Comparison of ENCODE assay signal across 12 cellular contexts in the genomic region with DNA sequence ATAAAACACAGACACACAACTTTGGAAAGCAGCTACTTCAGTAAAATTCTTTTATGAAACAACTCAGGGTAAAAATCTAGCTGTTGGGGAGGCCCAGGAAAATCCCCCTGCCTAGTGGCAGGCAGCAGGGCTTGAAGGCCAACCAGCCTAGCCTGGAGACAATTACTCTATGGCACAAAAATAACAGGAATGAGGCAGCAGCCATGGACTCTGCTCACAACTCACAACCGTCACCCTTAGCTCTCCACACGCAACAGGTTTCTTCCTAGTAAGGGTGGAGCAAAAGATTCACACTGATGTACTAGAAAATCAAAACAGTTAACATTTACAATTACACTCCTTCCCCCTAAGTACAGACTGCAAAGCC. TPM values are rescaled to one million over a fixed set of nuclear protein-coding genes. Genes with fewer than 3 reads are reported as not detected.
DNase-seq lines count a peak whose midpoint lies in the region; ATAC-seq and TF ChIP-seq lines count a peak whose summit lies in the region.
"Had no signal": no experiment of that assay in that cellular context is flagged by ENCODE, and none has a peak within 500 bp of the region (broad histone marks: within the 10 kb centered on the region; RNA-seq: fewer than 3 reads in every experiment).

No MANE protein-coding gene starts in this region.

- no peaks in the 10 kb centered on the region for H3K79me2 ChIP-seq in fibroblast of lung (ENCODE audit: control insufficient read depth, insufficient read depth, low read length)

- H3K4me1 ChIP-seq in Peyer's patch: peaks cover 0 to 34% (median 6%) of the 10 kb centered on the region in 4 donors
- peaks cover 16% of the 10 kb centered on the region for H3K4me1 ChIP-seq in fibroblast of lung (ENCODE audit: control insufficient read depth, extremely low read depth, insufficient read depth, low read length)

- H3K27me3 ChIP-seq in Peyer's patch: no peaks in the 10 kb centered on the region
- H3K27me3 ChIP-seq in fibroblast of lung (ENCODE audit: control insufficient read depth, insufficient read depth, low read length): no peaks in the 10 kb centered on the region

- H3K27me3 Mint-ChIP-seq in osteocyte (ENCODE audit: unreplicated experiment): no peaks in the 10 kb centered on the region

- no peaks in the 10 kb centered on the region for H4K20me1 ChIP-seq in fibroblast of lung (ENCODE audit: control insufficient read depth, extremely low read depth, insufficient read depth, low read length)

- H3K4me3 Mint-ChIP-seq in osteocyte (ENCODE audit: unreplicated experiment): no peak overlapping the region

- H3K36me3 Mint-ChIP-seq in osteocyte (ENCODE audit: unreplicated experiment): peaks cover 18% of the 10 kb centered on the region

- peak overlapping the region; percentile 4 for H3K4me2 ChIP-seq in fibroblast of lung (ENCODE audit: extremely low read depth, insufficient read depth, low read length)

- no peaks in the 10 kb centered on the region for H3K9me3 Mint-ChIP-seq in osteocyte (ENCODE audit: unreplicated experiment)

- no peaks in the 10 kb centered on the region for H3K9me3 ChIP-seq in Peyer's patch
- no peaks in the 10 kb centered on the region for H3K9me3 ChIP-seq in fibroblast of lung (ENCODE audit: control insufficient read depth, insufficient read depth, low read depth, low read length)

- no peak for TF ChIP-seq POLR2A in Peyer's patch (IDR thresholded peaks at IDR 0.05)

- H3K27ac ChIP-seq in Peyer's patch: peak overlapping the region; percentile 21 to 89 (median 70)
- peak overlapping the region; percentile 18 for H3K27ac ChIP-seq in fibroblast of lung (ENCODE audit: insufficient read depth, low read length)

- peaks cover 0 to 21% (median 2%) of the 10 kb centered on the region in 3 donors for H3K36me3 ChIP-seq in Peyer's patch
- no peaks in the 10 kb centered on the region for H3K36me3 ChIP-seq in fibroblast of lung (ENCODE audit: control insufficient read depth, insufficient read depth, low read length)

- TF ChIP-seq CTCF in AG09319 (IDR thresholded peaks at IDR 0.05; ENCODE audit: low read depth, low read length) (no peak), Peyer's patch (IDR thresholded peaks at IDR 0.05) (no peak), fibroblast of lung (conservative IDR thresholded peaks at IDR 0.05 in 1 of 2, IDR thresholded peaks at IDR 0.05 in 1 of 2; ENCODE audit: low read depth in 1 of 2, low read length in 2 of 2) (no peak), osteocyte (IDR thresholded peaks at IDR 0.05) (no peak)

- H3K27ac Mint-ChIP-seq in osteocyte (ENCODE audit: unreplicated experiment): peak overlapping the region; percentile 77

- H3K4me1 Mint-ChIP-seq in osteocyte (ENCODE audit: unreplicated experiment): peaks cover 26% of the 10 kb centered on the region

- no peak overlapping the region for H2AFZ ChIP-seq in fibroblast of lung (ENCODE audit: low read length)

- DNase-seq in AG09319 (ENCODE audit: extremely low read depth, low read depth): peak; percentile 51
- DNase-seq in Peyer's patch: no peak
- peak in 1 of 2 donors; percentile 46 for DNase-seq in fibroblast of lung (ENCODE audit: low read depth in 2 of 2)
- DNase-seq in osteocyte (ENCODE audit: extremely low spot score, unreplicated experiment): no peak
- DNase-seq in NCI-H748 (lab: John Stamatoyannopoulos, UW; ENCODE audit: unreplicated experiment): no peak
- no peak for DNase-seq in DMS79 (lab: John Stamatoyannopoulos, UW)
- no peak for DNase-seq in SW480 (ENCODE audit: low spot score)
- DNase-seq: activated CD4-positive, CD25-positive, alpha-beta regulatory T cell; GOT3; NCI-H1048; occipital lobe had no signal

- H3K9ac ChIP-seq in fibroblast of lung (ENCODE audit: insufficient read depth, low read length): no peak overlapping the region

- no peak for ATAC-seq in GM18909 (IDR thresholded peaks at IDR 0.05; ENCODE audit: poor library complexity, unreplicated experiment)

- H3K4me3 ChIP-seq in Peyer's patch (no peak overlapping the region), fibroblast of lung (replicated peaks in 1 of 4; ENCODE audit: control extremely low read depth in 1 of 4, insufficient read depth in 1 of 4, low read depth in 3 of 4, low read length in 4 of 4) (peak overlapping the region in 1 of 4 experiments; percentile 25)

RNA-seq across cellular contexts. Expression of gene FBXL22, which starts 0.5 kb away (rescaled TPM):
- total RNA-seq in Peyer's patch: 1 to 10 TPM in 1 of 4 donors, not detected in 3; 1.1 TPM
- 0.26 and 0.50 TPM in 2 replicates for total RNA-seq in fibroblast of lung
- polyA plus RNA-seq in fibroblast of lung: 0.20 and 0.87 TPM in 2 replicates
- polyA plus RNA-seq in fibroblast of lung (2012): 0.35 and 1.7 TPM in 2 replicates
- polyA minus RNA-seq in fibroblast of lung (ENCODE audit: low replicate concordance): not detected in 2 replicates
- total RNA-seq in osteocyte: 0.48 and 0.52 TPM in 2 replicates
